ENCODE assay signal across 26 cellular contexts in genomic region chr13:33752631-33753030, GRCh38.
"Had no signal": no experiment of that assay in that cellular context is flagged by ENCODE, and none has a peak within 500 bp of the region (broad histone marks: within the 10 kb centered on the region; RNA-seq: fewer than 3 reads in every experiment).

No MANE protein-coding gene starts in this region.

- ATAC-seq: activated CD4-positive, alpha-beta T cell treated with anti-CD3 and anti-CD28 coated beads for 36 hours; activated CD8-positive, alpha-beta memory T cell treated with anti-CD3 and anti-CD28 coated beads, Interleukin-2, amount 10 ng/mL, durations not matched to agents 7 days and 5 days; activated CD8-positive, alpha-beta T cell treated with anti-CD3 and anti-CD28 coated beads, Interleukin-2, amount 10 ng/mL, durations not matched to agents 7 days and 5 days; activated naive CD4-positive, alpha-beta T cell treated with anti-CD3 and anti-CD28 coated beads, Interleukin-2, amount 50 U/mL, for 72 hours; effector memory CD8-positive, alpha-beta T cell; gastroesophageal sphincter had no signal

- H3K27me3 ChIP-seq: ascending aorta, esophagus muscularis mucosa, gastroesophageal sphincter had no signal

- H3K4me3 ChIP-seq: ascending aorta, esophagus muscularis mucosa, gastroesophageal sphincter had no signal

- FAIRE-seq: bronchial epithelial cell, colon had no signal

- H3K9me3 ChIP-seq: ascending aorta, gastroesophageal sphincter had no signal

- H3K27ac ChIP-seq: ascending aorta, esophagus muscularis mucosa, gastroesophageal sphincter had no signal

- H3K36me3 ChIP-seq: ascending aorta, esophagus muscularis mucosa, gastroesophageal sphincter had no signal

- DNase-seq: activated CD4-positive, alpha-beta memory T cell treated with anti-CD3 and anti-CD28 coated beads for 36 hours; activated CD4-positive, alpha-beta T cell treated with anti-CD3 and anti-CD28 coated beads for 36 hours; activated CD4-positive, alpha-beta T cell treated with anti-CD3 and anti-CD28 coated beads, Interleukin-2, amount 10 ng/mL, durations not matched to agents 24 days and 14 days; activated CD4-positive, CD25-positive, alpha-beta regulatory T cell; activated CD4-positive, CD25-positive, alpha-beta regulatory T cell treated with anti-CD3 and anti-CD28 coated beads, Interleukin-2, amount 50 U/mL, for 72 hours; activated CD8-positive, alpha-beta memory T cell treated with anti-CD3 and anti-CD28 coated beads, Interleukin-2, amount 10 ng/mL, durations not matched to agents 7 days and 5 days; activated CD8-positive, alpha-beta memory T cell treated with anti-CD3 and anti-CD28 coated beads, Interleukin-2, amount 50 U/mL, for 4 hours; activated CD8-positive, alpha-beta T cell treated with anti-CD3 and anti-CD28 coated beads, Interleukin-2, amount 10 ng/mL, durations not matched to agents 7 days and 5 days; activated effector memory CD4-positive, alpha-beta T cell treated with anti-CD3 and anti-CD28 coated beads, Interleukin-2, amount 50 U/mL, for 16 hours; activated naive CD4-positive, alpha-beta T cell treated with anti-CD3 and anti-CD28 coated beads, Interleukin-2, amount 10 ng/mL, durations not matched to agents 7 days and 5 days; activated naive CD8-positive, alpha-beta T cell treated with anti-CD3 and anti-CD28 coated beads, Interleukin-2, amount 10 ng/mL, durations not matched to agents 7 days and 5 days; activated T-cell treated with anti-CD3 and anti-CD28 coated beads, Interleukin-2, amount 50 U/mL, for 1 hour; activated T-cell treated with anti-CD3 and anti-CD28 coated beads, Interleukin-2, amount 50 U/mL, for 48 hours; cortex of kidney; dermis blood vessel endothelial cell; effector CD4-positive, alpha-beta T cell; effector memory CD8-positive, alpha-beta T cell; erythroblast; foreskin melanocyte; T-helper 2 cell had no signal

- H3K4me1 ChIP-seq: ascending aorta, esophagus muscularis mucosa, gastroesophageal sphincter had no signal
